ENCODE assay signal across 8 cellular contexts in the genomic region with DNA sequence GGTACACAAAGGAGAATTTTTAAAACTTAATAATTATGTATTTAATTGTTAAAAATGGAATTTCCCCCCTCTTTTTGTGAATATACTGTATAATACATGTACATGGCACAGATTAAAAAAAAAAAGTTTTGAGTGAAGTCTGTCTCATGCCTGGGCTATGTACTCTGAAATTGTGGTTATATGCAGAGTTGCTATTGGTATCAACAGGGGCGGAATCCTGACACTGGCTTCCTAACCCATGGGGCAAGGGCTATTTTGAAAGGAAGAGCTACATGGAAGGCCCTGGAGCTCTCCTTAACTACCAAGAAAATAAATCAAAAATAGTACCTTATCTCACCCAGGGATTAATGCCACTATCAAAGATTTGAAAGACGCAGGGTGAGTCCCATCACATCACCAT. TPM values are rescaled to one million over a fixed set of nuclear protein-coding genes. Genes with fewer than 3 reads are reported as not detected.
A peak's percentile ranks its signal among the peaks of the same experiment; 100 is the strongest.
DNase-seq lines count a peak whose midpoint lies in the region; ATAC-seq and TF ChIP-seq lines count a peak whose summit lies in the region.

No MANE protein-coding gene starts in this region.

- H3K9me3 Mint-ChIP-seq in CD8-positive, alpha-beta memory T cell: no peaks in the 10 kb centered on the region
- peaks cover 2% of the 10 kb centered on the region for H3K9me3 Mint-ChIP-seq in neural progenitor cell

- peak overlapping the region in 2 of 8 donors; percentile 21 to 89 for H3K27ac Mint-ChIP-seq in CD8-positive, alpha-beta memory T cell
- no peak overlapping the region for H3K27ac Mint-ChIP-seq in neural progenitor cell

- H3K9ac ChIP-seq in colonic mucosa (ENCODE audit: low read depth in 2 of 2, low read length in 2 of 2) (no peak overlapping the region), neural progenitor cell (no peak overlapping the region)

- no peak for TF ChIP-seq POLR2A in prostate gland (IDR thresholded peaks at IDR 0.05)

- H3K4me1 Mint-ChIP-seq in CD8-positive, alpha-beta memory T cell: peaks cover 36 to 58% (median 57%) of the 10 kb centered on the region in 3 donors
- H3K4me1 Mint-ChIP-seq in neural progenitor cell: peaks cover 24% of the 10 kb centered on the region

- 98% methylated on average over 2 of the region's 2 CpGs for WGBS in prostate gland

- POLR2A ChIA-PET in CD8-positive, alpha-beta memory T cell (lab: Charles Lee): no interaction called here

- TF ChIP-seq CTCF in colonic mucosa (IDR thresholded peaks at IDR 0.05) (no peak), neural progenitor cell (IDR thresholded peaks at IDR 0.05) (no peak), prostate gland (IDR thresholded peaks at IDR 0.05) (no peak)

- H3K79me2 ChIP-seq in neural progenitor cell (ENCODE audit: low read depth): peaks cover 39% of the 10 kb centered on the region

- H2AFZ ChIP-seq in neural progenitor cell (replicated peaks): no peak overlapping the region

- H3F3A ChIP-seq in neural progenitor cell (ENCODE audit: low read depth): peaks cover 11% of the 10 kb centered on the region

- no peak overlapping the region for H3K27ac ChIP-seq in CD8-positive, alpha-beta memory T cell (ENCODE audit: low read depth, low read length)
- H3K27ac ChIP-seq in colonic mucosa (no peak overlapping the region), neural progenitor cell (no peak overlapping the region), prostate gland (no peak overlapping the region)

- ATAC-seq in HG02885 (IDR thresholded peaks at IDR 0.05; ENCODE audit: poor library complexity, unreplicated experiment): no peak

- CTCF ChIA-PET in CD8-positive, alpha-beta memory T cell (lab: Charles Lee): interaction anchor here (1.6 kb wide), 1 partner anchor 39 kb away, joined by 3 read pairs; no protein-coding TSS in a partner anchor

- DNase-seq in CD8-positive, alpha-beta memory T cell: no peak
- DNase-seq in MG63 (no peak), colonic mucosa (no peak), neural progenitor cell (ENCODE audit: low spot score) (no peak), anterior cingulate cortex (lab: John Stamatoyannopoulos, UW) (no peak), prostate gland (ENCODE audit: low spot score) (no peak), dermis blood vessel endothelial cell (no peak)

- H3K4me3 Mint-ChIP-seq in CD8-positive, alpha-beta memory T cell: peak overlapping the region; percentile 88 to 96 (median 89)
- peak overlapping the region; percentile 84 for H3K4me3 Mint-ChIP-seq in neural progenitor cell

- H3K9me3 ChIP-seq in CD8-positive, alpha-beta memory T cell (ENCODE audit: low read length): no peaks in the 10 kb centered on the region
- H3K9me3 ChIP-seq in MG63: no peaks in the 10 kb centered on the region
- H3K9me3 ChIP-seq in colonic mucosa: no peaks in the 10 kb centered on the region
- no peaks in the 10 kb centered on the region for H3K9me3 ChIP-seq in neural progenitor cell (ENCODE audit: low read depth)
- H3K9me3 ChIP-seq in prostate gland: no peaks in the 10 kb centered on the region

- peaks cover 37% of the 10 kb centered on the region for H4K20me1 ChIP-seq in neural progenitor cell (ENCODE audit: low read depth)

- H3K4me1 ChIP-seq in CD8-positive, alpha-beta memory T cell (ENCODE audit: insufficient read depth, low read length): peaks cover 21% of the 10 kb centered on the region
- peaks cover 3% of the 10 kb centered on the region for H3K4me1 ChIP-seq in colonic mucosa
- H3K4me1 ChIP-seq in neural progenitor cell: peaks cover 12% of the 10 kb centered on the region
- peaks cover 8% of the 10 kb centered on the region for H3K4me1 ChIP-seq in prostate gland (replicated peaks)

- no peak overlapping the region for H3K4me3 ChIP-seq in CD8-positive, alpha-beta memory T cell (ENCODE audit: low read length)
- H3K4me3 ChIP-seq in MG63 (peak overlapping the region; percentile 84), colonic mucosa (peak overlapping the region; percentile 60), neural progenitor cell (no peak overlapping the region), prostate gland (no peak overlapping the region)

- H3K27me3 ChIP-seq in CD8-positive, alpha-beta memory T cell (ENCODE audit: insufficient read depth, low read length, poor library complexity, severe bottlenecking): no peaks in the 10 kb centered on the region
- H3K27me3 ChIP-seq in MG63 (peaks cover 4% of the 10 kb centered on the region), colonic mucosa (no peaks in the 10 kb centered on the region), neural progenitor cell (no peaks in the 10 kb centered on the region), prostate gland (replicated peaks; ENCODE audit: insufficient read depth) (no peaks in the 10 kb centered on the region)

- intact Hi-C loops in colonic mucosa (cut with DNase I) (no loop called here), prostate gland (cut with DNase I) (no loop called here)

- H3K36me3 ChIP-seq in CD8-positive, alpha-beta memory T cell (ENCODE audit: insufficient read depth, low read length): no peaks in the 10 kb centered on the region
- H3K36me3 ChIP-seq in MG63: peaks cover 26% of the 10 kb centered on the region
- no peaks in the 10 kb centered on the region for H3K36me3 ChIP-seq in colonic mucosa
- no peaks in the 10 kb centered on the region for H3K36me3 ChIP-seq in neural progenitor cell
- H3K36me3 ChIP-seq in prostate gland: no peaks in the 10 kb centered on the region

- no peaks in the 10 kb centered on the region for H3K27me3 Mint-ChIP-seq in CD8-positive, alpha-beta memory T cell
- peaks cover 2% of the 10 kb centered on the region for H3K27me3 Mint-ChIP-seq in neural progenitor cell (ENCODE audit: insufficient read depth, low read depth)

- H3K36me3 Mint-ChIP-seq in CD8-positive, alpha-beta memory T cell: peaks cover 0 to 25% (median 0%) of the 10 kb centered on the region in 3 donors
- H3K36me3 Mint-ChIP-seq in neural progenitor cell: peaks cover 5% of the 10 kb centered on the region

- H3K4me2 ChIP-seq in neural progenitor cell: peak overlapping the region; percentile 75

RNA-seq across cellular contexts. Expression of a gene that starts 0.9 kb away (rescaled TPM):
- 10 to 100 TPM; 72.9 to 76.6 TPM for total RNA-seq in CD8-positive, alpha-beta memory T cell
- 8.5 TPM for polyA plus RNA-seq in CD8-positive, alpha-beta memory T cell
- 17.5 and 22.3 TPM in 2 replicates for total RNA-seq in MG63 (2014; rRNA removed; shearing (Covaris generic); ENCODE audit: low replicate concordance)
- total RNA-seq in colonic mucosa (10 to 100 TPM; 39.4 to 78.6 TPM), neural progenitor cell (ENCODE audit: low replicate concordance) (42.5 and 78.5 TPM in 2 replicates), prostate gland (100 to 1,000 TPM in 1 of 2 donors, 10 to 100 TPM in 1; 59.6 to 112 TPM), dermis blood vessel endothelial cell (14.6 and 31.0 TPM in 2 replicates)

RNA-seq across cellular contexts. Expression of a gene that starts 36.8 kb away (rescaled TPM):
- 100 to 1,000 TPM; 138 to 142 TPM for total RNA-seq in CD8-positive, alpha-beta memory T cell
- 140 TPM for polyA plus RNA-seq in CD8-positive, alpha-beta memory T cell
- 310 and 483 TPM in 2 replicates for total RNA-seq in MG63 (2014; rRNA removed; shearing (Covaris generic); ENCODE audit: low replicate concordance)
- total RNA-seq in colonic mucosa (100 to 1,000 TPM; 187 to 303 TPM), neural progenitor cell (ENCODE audit: low replicate concordance) (30.9 and 49.0 TPM in 2 replicates), prostate gland (100 to 1,000 TPM; 136 to 176 TPM), dermis blood vessel endothelial cell (174 and 176 TPM in 2 replicates)

RNA-seq across cellular contexts. Expression of a gene that starts 38.5 kb away (rescaled TPM):
- 100 to 1,000 TPM; 160 to 164 TPM for total RNA-seq in CD8-positive, alpha-beta memory T cell
- 61.7 TPM for polyA plus RNA-seq in CD8-positive, alpha-beta memory T cell
- 125 and 127 TPM in 2 replicates for total RNA-seq in MG63 (2014; rRNA removed; shearing (Covaris generic); ENCODE audit: low replicate concordance)
- total RNA-seq in colonic mucosa: 100 to 1,000 TPM in 1 of 2 donors, 10 to 100 TPM in 1; 84.3 to 134 TPM
- total RNA-seq in neural progenitor cell (ENCODE audit: low replicate concordance): 60.7 and 118 TPM in 2 replicates
- total RNA-seq in prostate gland: 100 to 1,000 TPM; 126 to 139 TPM
- 68.2 and 98.8 TPM in 2 replicates for total RNA-seq in dermis blood vessel endothelial cell

RNA-seq across cellular contexts. Expression of a gene that starts 44.7 kb away (rescaled TPM):
- 10 to 100 TPM; 20.2 to 24.4 TPM for total RNA-seq in CD8-positive, alpha-beta memory T cell
- 17.7 TPM for polyA plus RNA-seq in CD8-positive, alpha-beta memory T cell
- total RNA-seq in MG63 (2014; rRNA removed; shearing (Covaris generic); ENCODE audit: low replicate concordance): 21.7 and 46.5 TPM in 2 replicates
- total RNA-seq in colonic mucosa (10 to 100 TPM; 19.2 to 30.3 TPM), neural progenitor cell (ENCODE audit: low replicate concordance) (11.6 and 23.1 TPM in 2 replicates), prostate gland (10 to 100 TPM; 41.6 to 66.2 TPM), dermis blood vessel endothelial cell (31.0 and 35.6 TPM in 2 replicates)

RNA-seq across cellular contexts. Expression of a gene that starts 45.6 kb away (rescaled TPM):
- 1 to 10 TPM; 4.2 to 5.1 TPM for total RNA-seq in CD8-positive, alpha-beta memory T cell
- 0.08 TPM for polyA plus RNA-seq in CD8-positive, alpha-beta memory T cell
- total RNA-seq in MG63 (2014; rRNA removed; shearing (Covaris generic); ENCODE audit: low replicate concordance): 0.92 TPM in 1 of 2 replicates, not detected in the other
- total RNA-seq in colonic mucosa: 1 to 10 TPM; 4.1 to 8.9 TPM
- 0.54 and 0.93 TPM in 2 replicates for total RNA-seq in neural progenitor cell (ENCODE audit: low replicate concordance)
- 10 to 100 TPM in 1 of 2 donors, 1 to 10 TPM in 1; 5.0 to 10.4 TPM for total RNA-seq in prostate gland
- 2.0 and 4.6 TPM in 2 replicates for total RNA-seq in dermis blood vessel endothelial cell

Comparison
In these comparisons a context has a peak if more than half of its experiments do, and no peak if none do; other contexts are left out.
1. H3K4me3 ChIP-seq: peak in MG63 (single experiment) and colonic mucosa (single experiment); none in CD8-positive, alpha-beta memory T cell (single experiment), neural progenitor cell (single experiment) and prostate gland (0 of 2).